Comparison of ENCODE assay signal across 12 cellular contexts in genomic region chr18:21826196-21826595, GRCh38.
DNase-seq lines count a peak whose midpoint lies in the region; ATAC-seq and TF ChIP-seq lines count a peak whose summit lies in the region.
"Had no signal": no experiment of that assay in that cellular context is flagged by ENCODE, and none has a peak within 500 bp of the region (broad histone marks: within the 10 kb centered on the region; RNA-seq: fewer than 3 reads in every experiment).

No MANE protein-coding gene starts in this region.

- TF ChIP-seq POLR2A in right lobe of liver (IDR thresholded peaks at IDR 0.05) = no peak

- no peak overlapping the region for H3K4me3 Mint-ChIP-seq in activated CD8-positive, alpha-beta memory T cell treated with anti-CD3 and anti-CD28 coated beads, Interleukin-2, amount 10 ng/mL, durations not matched to agents 7 days and 5 days

- peak; percentile 74 for DNase-seq in AG10803 (ENCODE audit: low read depth)
- DNase-seq in NAMALWA (ENCODE audit: low spot score) = peak; percentile 9
- peak; percentile 64 for DNase-seq in epithelial cell of prostate (ENCODE audit: low read depth, low spot score)
- no peak for DNase-seq in right lobe of liver
- no peak for DNase-seq in activated gamma-delta T cell treated with Interleukin-2 at 50 U/mL for 16 hours
- no peak for DNase-seq in activated CD8-positive, alpha-beta memory T cell treated with anti-CD3 and anti-CD28 coated beads, Interleukin-2, amount 10 ng/mL, durations not matched to agents 7 days and 5 days
- DNase-seq in NCI-H446 (lab: John Stamatoyannopoulos, UW) = no peak
- no peak for DNase-seq in amniotic stem cell (lab: John Stamatoyannopoulos, UW)
- DNase-seq: activated CD4-positive, CD25-positive, alpha-beta regulatory T cell treated with anti-CD3 and anti-CD28 coated beads, Interleukin-2, amount 50 U/mL, for 72 hours; KBM-7; stimulated activated CD4-positive, alpha-beta T cell treated with anti-CD3 and anti-CD28 coated beads, Interleukin-4, amount 100 ng/mL, for 1 hour had no signal

- no peak overlapping the region for H3K27ac Mint-ChIP-seq in activated CD8-positive, alpha-beta memory T cell treated with anti-CD3 and anti-CD28 coated beads, Interleukin-2, amount 10 ng/mL, durations not matched to agents 7 days and 5 days

- WGBS in right lobe of liver (ENCODE audit: insufficient coverage, low coverage, low lambda C conversion rate, missing lambda C conversion rate) = 36% methylated on average over 3 of the region's 3 CpGs

- intact Hi-C loops in right lobe of liver (cut with DNase I) = no loop called here

- H3K27ac ChIP-seq in epithelial cell of prostate = peak overlapping the region; percentile 55
- no peak overlapping the region for H3K27ac ChIP-seq in right lobe of liver
- H3K27ac ChIP-seq: BLaER1 treated with 17β-estradiol and CSF1 and Interleukin-3, amounts not matched to agents 10 nM and 100 nM had no signal

- H3K9me3 ChIP-seq in right lobe of liver = no peaks in the 10 kb centered on the region
- H3K9me3 ChIP-seq: BLaER1 treated with 17β-estradiol and CSF1 and Interleukin-3, amounts not matched to agents 10 nM and 100 nM had no signal

- TF ChIP-seq CTCF in AG10803 (conservative IDR thresholded peaks at IDR 0.05; ENCODE audit: low read length) (no peak), right lobe of liver (IDR thresholded peaks at IDR 0.05) (no peak)

- H3K27me3 ChIP-seq in right lobe of liver = no peaks in the 10 kb centered on the region
- H3K27me3 ChIP-seq: BLaER1 treated with 17β-estradiol and CSF1 and Interleukin-3, amounts not matched to agents 10 nM and 100 nM had no signal

- H3K27me3 Mint-ChIP-seq in activated CD8-positive, alpha-beta memory T cell treated with anti-CD3 and anti-CD28 coated beads, Interleukin-2, amount 10 ng/mL, durations not matched to agents 7 days and 5 days = no peaks in the 10 kb centered on the region

- CTCF ChIA-PET in activated CD8-positive, alpha-beta memory T cell treated with anti-CD3 and anti-CD28 coated beads, Interleukin-2, amount 10 ng/mL, durations not matched to agents 7 days and 5 days (lab: Charles Lee) = no interaction called here

- no peaks in the 10 kb centered on the region for H3K9me3 Mint-ChIP-seq in activated CD8-positive, alpha-beta memory T cell treated with anti-CD3 and anti-CD28 coated beads, Interleukin-2, amount 10 ng/mL, durations not matched to agents 7 days and 5 days (ENCODE audit: low read depth)

- H3K36me3 Mint-ChIP-seq in activated CD8-positive, alpha-beta memory T cell treated with anti-CD3 and anti-CD28 coated beads, Interleukin-2, amount 10 ng/mL, durations not matched to agents 7 days and 5 days = peaks cover 5% of the 10 kb centered on the region

- H3K4me1 Mint-ChIP-seq in activated CD8-positive, alpha-beta memory T cell treated with anti-CD3 and anti-CD28 coated beads, Interleukin-2, amount 10 ng/mL, durations not matched to agents 7 days and 5 days = no peaks in the 10 kb centered on the region

- H3K36me3 ChIP-seq in right lobe of liver = no peaks in the 10 kb centered on the region

- H3K4me3 ChIP-seq in AG10803 (ENCODE audit: low read length) (no peak overlapping the region), right lobe of liver (no peak overlapping the region)
- H3K4me3 ChIP-seq: BLaER1 treated with 17β-estradiol and CSF1 and Interleukin-3, amounts not matched to agents 10 nM and 100 nM had no signal

- peak; percentile 47 to 88 (median 72) for ATAC-seq in right lobe of liver
- no peak for ATAC-seq in activated CD8-positive, alpha-beta memory T cell treated with anti-CD3 and anti-CD28 coated beads, Interleukin-2, amount 10 ng/mL, durations not matched to agents 7 days and 5 days

- peaks cover 0 to 14% (median 0%) of the 10 kb centered on the region in 4 donors for H3K4me1 ChIP-seq in right lobe of liver
- H3K4me1 ChIP-seq: BLaER1 treated with 17β-estradiol and CSF1 and Interleukin-3, amounts not matched to agents 10 nM and 100 nM had no signal

Comparison
In these comparisons a context has a peak if more than half of its experiments do, and no peak if none do; other contexts are left out.
1. DNase-seq: peak in AG10803 (single experiment), NAMALWA (single experiment) and epithelial cell of prostate (single experiment); none in right lobe of liver (0 of 3), activated gamma-delta T cell treated with Interleukin-2 at 50 U/mL for 16 hours (single experiment), activated CD8-positive, alpha-beta memory T cell treated with anti-CD3 and anti-CD28 coated beads, Interleukin-2, amount 10 ng/mL, durations not matched to agents 7 days and 5 days (single experiment), NCI-H446 (0 of 2) and amniotic stem cell (single experiment).